22 cellular contexts compared by ENCODE assay signal in the genomic region with DNA sequence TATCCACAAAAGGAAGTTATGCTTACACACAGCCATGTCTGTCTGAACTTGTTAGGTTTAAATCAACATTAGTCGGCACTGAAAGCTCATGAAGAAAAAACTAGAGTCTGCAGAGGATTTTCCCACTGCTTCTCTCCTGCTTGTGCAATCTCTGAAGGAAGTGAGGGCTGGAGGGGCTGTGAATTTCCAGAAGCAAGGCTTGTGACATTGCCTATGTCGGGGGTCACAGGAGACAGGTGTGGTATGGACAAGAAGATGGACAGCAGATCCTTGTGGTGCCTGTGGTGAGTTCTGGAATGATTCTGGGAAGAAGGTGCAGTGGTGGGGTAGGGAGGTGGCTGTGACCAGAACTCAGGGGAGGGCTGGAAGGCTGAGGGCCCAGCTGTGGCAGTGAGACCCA.
DNase-seq lines count a peak whose midpoint lies in the region; ATAC-seq, FAIRE-seq and TF ChIP-seq lines count a peak whose summit lies in the region.
"Had no signal": no experiment of that assay in that cellular context is flagged by ENCODE, and none has a peak within 500 bp of the region (broad histone marks: within the 10 kb centered on the region; RNA-seq: fewer than 3 reads in every experiment).

No MANE protein-coding gene starts in this region.

- RAD21 ChIA-PET in GM12878 (lab: Charles Lee; ENCODE audit: unreplicated experiment), result no interaction called here

- POLR2A ChIA-PET in GM12878 (lab: Charles Lee), result no interaction called here

- no peak for DNase-seq in activated naive CD4-positive, alpha-beta T cell (lab: John Stamatoyannopoulos, UW)
- no peak for DNase-seq in GM12878 (ENCODE audit: low read depth, low spot score)
- DNase-seq in immature natural killer cell, result no peak
- peak; percentile 12 for DNase-seq in stimulated activated CD8-positive, alpha-beta memory T cell treated with anti-CD3 and anti-CD28 coated beads, Interleukin-4, amount 100 ng/mL, for 48 hours
- DNase-seq in left ventricle myocardium superior, result no peak
- DNase-seq in heart right ventricle, result no peak
- DNase-seq in cerebellum (ENCODE audit: low spot score), result no peak
- DNase-seq: activated CD4-positive, alpha-beta T cell treated with anti-CD3 and anti-CD28 coated beads for 36 hours; erythroblast; foreskin fibroblast; H9; left colon; mesendoderm; naive B cell; NCI-H1092; NCI-H2029; NCI-H69; Right ventricle myocardium superior; small intestine; stimulated activated CD4-positive, alpha-beta T cell treated with anti-CD3 and anti-CD28 coated beads, Interleukin-1b, Interleukin-23, amount 100 ng/mL, for 48 hours; trophoblast cell had no signal

- no peaks in the 10 kb centered on the region for H3K4me1 ChIP-seq in GM12878 (ENCODE audit: control insufficient read depth, insufficient read depth, low read length)
- peaks cover 0 to 55% (median 36%) of the 10 kb centered on the region in 9 donors for H3K4me1 ChIP-seq in heart right ventricle

- H3K27ac ChIP-seq in GM12878 (ENCODE audit: control insufficient read depth, insufficient read depth) (no peak overlapping the region), heart right ventricle (no peak overlapping the region)

- intact Hi-C loops in GM12878 (cut with micrococcal nuclease; ENCODE audit: unreplicated experiment) (no loop called here), left ventricle myocardium superior (cut with micrococcal nuclease) (no loop called here), heart right ventricle (cut with DNase I) (no loop called here)

- H3K27me3 Mint-ChIP-seq in activated naive CD4-positive, alpha-beta T cell treated with anti-CD3 and anti-CD28 coated beads, Interleukin-2, amount 50 U/mL, for 24 hours, result no peaks in the 10 kb centered on the region
- peaks cover 5 to 57% (median 23%) of the 10 kb centered on the region in 3 donors for H3K27me3 Mint-ChIP-seq in immature natural killer cell (ENCODE audit: low read depth in 3 of 3)
- H3K27me3 Mint-ChIP-seq: activated CD4-positive, alpha-beta T cell treated with anti-CD3 and anti-CD28 coated beads for 36 hours; naive B cell had no signal

- no TSS peak for BruUV-seq in GM12878 (replicated peaks; lab: Mats Ljungman, UMichigan)

- TF ChIP-seq EP300 in GM12878 (IDR thresholded peaks at IDR 0.05; ENCODE audit: borderline replicate concordance in 1 of 2, control insufficient read depth in 1 of 2, low read depth in 2 of 2, low read length in 2 of 2), result no peak

- no peak overlapping the region for H2AFZ ChIP-seq in GM12878 (ENCODE audit: control insufficient read depth, low read depth, low read length)

- TF ChIP-seq RAD21 in GM12878 (IDR thresholded peaks at IDR 0.05; ENCODE audit: insufficient read depth, low read depth, low read length), result no peak

- TF ChIP-seq CTCF in GM12878 (IDR thresholded peaks at IDR 0.05 in 2 of 3, conservative IDR thresholded peaks at IDR 0.05 in 1 of 3; ENCODE audit: control insufficient read depth in 2 of 3, extremely low read depth in 1 of 3, insufficient read depth in 1 of 3, low read depth in 3 of 3, low read length in 3 of 3) (no peak), heart right ventricle (IDR thresholded peaks at IDR 0.05) (no peak)

- H3K4me1 Mint-ChIP-seq in activated naive CD4-positive, alpha-beta T cell treated with anti-CD3 and anti-CD28 coated beads, Interleukin-2, amount 50 U/mL, for 24 hours, result peaks cover 81% of the 10 kb centered on the region
- H3K4me1 Mint-ChIP-seq in immature natural killer cell, result peaks cover 43 to 79% of the 10 kb centered on the region in 2 donors

- in situ Hi-C loops in GM12878 (cut with MboI), result no loop called here

- peak overlapping the region; percentile 24 for H3K27ac Mint-ChIP-seq in activated naive CD4-positive, alpha-beta T cell treated with anti-CD3 and anti-CD28 coated beads, Interleukin-2, amount 50 U/mL, for 24 hours
- peak overlapping the region in 5 of 6 donors; percentile 18 to 87 (median 46) for H3K27ac Mint-ChIP-seq in immature natural killer cell
- H3K27ac Mint-ChIP-seq: activated CD4-positive, alpha-beta T cell treated with anti-CD3 and anti-CD28 coated beads for 36 hours; H9; naive B cell had no signal

- no peaks in the 10 kb centered on the region for H4K20me1 ChIP-seq in GM12878 (ENCODE audit: control insufficient read depth, insufficient read depth)

- H3K9me3 ChIP-seq in GM12878 (replicated peaks; ENCODE audit: control insufficient read depth, insufficient read depth, low read length) (no peaks in the 10 kb centered on the region), heart right ventricle (no peaks in the 10 kb centered on the region)

- H3K79me2 ChIP-seq in GM12878 (ENCODE audit: control insufficient read depth, insufficient read depth, low read length), result no peaks in the 10 kb centered on the region

- TF ChIP-seq POLR2A in GM12878 (IDR thresholded peaks at IDR 0.05; ENCODE audit: low read depth, low read length), result no peak

- no peak overlapping the region for H3K4me2 ChIP-seq in GM12878 (ENCODE audit: control insufficient read depth, insufficient read depth)

- H3K36me3 ChIP-seq in GM12878 (ENCODE audit: control insufficient read depth in 2 of 2, insufficient read depth in 2 of 2, low read length in 1 of 2) (peaks cover 30 to 51% of the 10 kb centered on the region in 2 experiments), heart right ventricle (peaks cover 0 to 92% (median 14%) of the 10 kb centered on the region in 9 donors)

- SMC1A ChIA-PET in GM12878 (lab: Charles Lee; ENCODE audit: uncharacterized antibody, unreplicated experiment), result interaction anchor here (0.7 to 1.7 kb wide), 2 partner anchors 16 to 104 kb away, joined by 3 to 4 read pairs; no protein-coding TSS in a partner anchor

- H3K4me3 Mint-ChIP-seq in activated naive CD4-positive, alpha-beta T cell treated with anti-CD3 and anti-CD28 coated beads, Interleukin-2, amount 50 U/mL, for 24 hours, result no peak overlapping the region
- no peak overlapping the region for H3K4me3 Mint-ChIP-seq in immature natural killer cell
- H3K4me3 Mint-ChIP-seq: activated CD4-positive, alpha-beta T cell treated with anti-CD3 and anti-CD28 coated beads for 36 hours; H9; naive B cell had no signal

- ATAC-seq in GM12878 (no peak), left ventricle myocardium superior (no peak), heart right ventricle (no peak)
- ATAC-seq: activated CD4-positive, alpha-beta T cell treated with anti-CD3 and anti-CD28 coated beads for 36 hours; left colon had no signal

- no peak overlapping the region for H3K4me3 ChIP-seq in GM12878
- H3K4me3 ChIP-seq in heart right ventricle, result no peak overlapping the region

- WGBS in GM12878 (ENCODE audit: insufficient coverage, insufficient replicate concordance, low lambda C conversion rate, missing lambda C conversion rate), result 9% methylated on average over 2 of the region's 2 CpGs
- 89 to 94% methylated on average over 2 of the region's 2 CpGs for WGBS in heart right ventricle, 2 donors

- H3K9me3 Mint-ChIP-seq in activated naive CD4-positive, alpha-beta T cell treated with anti-CD3 and anti-CD28 coated beads, Interleukin-2, amount 50 U/mL, for 24 hours, result no peaks in the 10 kb centered on the region
- no peaks in the 10 kb centered on the region for H3K9me3 Mint-ChIP-seq in immature natural killer cell
- H3K9me3 Mint-ChIP-seq: H9, naive B cell had no signal

- H3K27me3 ChIP-seq in GM12878 (replicated peaks in 1 of 2; ENCODE audit: control insufficient read depth in 2 of 2, insufficient read depth in 2 of 2, low read length in 1 of 2) (no peaks in the 10 kb centered on the region), heart right ventricle (no peaks in the 10 kb centered on the region)

- CTCF ChIA-PET in GM12878 (lab: Yijun Ruan, JAX), result interaction anchor here (0.7 to 1.1 kb wide), 2 partner anchors 333 to 353 kb away, joined by 3 read pairs; no protein-coding TSS in a partner anchor

- peak; percentile 31 for FAIRE-seq in GM12878 (lab: Jason Lieb, UNC)
- FAIRE-seq: small intestine had no signal

- H3K36me3 Mint-ChIP-seq in activated naive CD4-positive, alpha-beta T cell treated with anti-CD3 and anti-CD28 coated beads, Interleukin-2, amount 50 U/mL, for 24 hours, result peaks cover 38% of the 10 kb centered on the region
- peaks cover 29 to 81% (median 64%) of the 10 kb centered on the region in 3 donors for H3K36me3 Mint-ChIP-seq in immature natural killer cell

- H3K9ac ChIP-seq in GM12878 (ENCODE audit: control insufficient read depth, insufficient read depth, low read length), result no peak overlapping the region

TF ChIP-seq in GM12878, 131 proteins besides CTCF, POLR2A, EP300 and RAD21:
- TF ChIP-seq, protein P1, sequence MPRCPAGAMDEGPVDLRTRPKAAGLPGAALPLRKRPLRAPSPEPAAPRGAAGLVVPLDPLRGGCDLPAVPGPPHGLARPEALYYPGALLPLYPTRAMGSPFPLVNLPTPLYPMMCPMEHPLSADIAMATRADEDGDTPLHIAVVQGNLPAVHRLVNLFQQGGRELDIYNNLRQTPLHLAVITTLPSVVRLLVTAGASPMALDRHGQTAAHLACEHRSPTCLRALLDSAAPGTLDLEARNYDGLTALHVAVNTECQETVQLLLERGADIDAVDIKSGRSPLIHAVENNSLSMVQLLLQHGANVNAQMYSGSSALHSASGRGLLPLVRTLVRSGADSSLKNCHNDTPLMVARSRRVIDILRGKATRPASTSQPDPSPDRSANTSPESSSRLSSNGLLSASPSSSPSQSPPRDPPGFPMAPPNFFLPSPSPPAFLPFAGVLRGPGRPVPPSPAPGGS (IDR thresholded peaks at IDR 0.05; ENCODE audit: borderline replicate concordance, insufficient read depth, low read depth, low read length, poor library complexity, severe bottlenecking), result no peak
- TF ChIP-seq TCF12 (IDR thresholded peaks at IDR 0.05; ENCODE audit: low read depth, low read length), result no peak
- TF ChIP-seq SMC3 (IDR thresholded peaks at IDR 0.05; ENCODE audit: borderline replicate concordance, low read length), result no peak
- TF ChIP-seq ZZZ3 (IDR thresholded peaks at IDR 0.05; ENCODE audit: control insufficient read depth, insufficient read length, low read depth), result no peak
- no peak for TF ChIP-seq POLR2AphosphoS5 (IDR thresholded peaks at IDR 0.05; ENCODE audit: low read length)
